Comparison of ENCODE assay signal across 30 cellular contexts in the genomic region with DNA sequence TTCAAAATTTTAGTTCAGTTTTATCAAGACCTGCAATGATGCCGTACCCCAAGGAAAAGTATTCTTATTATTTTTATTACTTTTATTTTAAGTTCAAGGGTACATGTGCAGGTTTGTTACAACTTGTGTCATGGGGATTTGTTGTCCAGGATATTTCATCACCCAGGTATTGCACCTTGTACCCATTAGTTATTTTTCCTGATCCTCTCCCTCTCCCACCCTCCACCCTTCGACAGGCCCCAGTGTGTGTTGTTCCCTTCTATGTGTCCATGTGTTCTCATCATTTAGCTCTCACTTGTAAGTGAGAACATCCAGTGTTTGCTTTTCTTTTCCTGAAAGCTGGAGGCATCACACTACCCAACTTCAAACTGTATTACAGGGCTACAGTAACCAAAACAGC.
DNase-seq lines count a peak whose midpoint lies in the region; ATAC-seq, FAIRE-seq and TF ChIP-seq lines count a peak whose summit lies in the region.
"Had no signal": no experiment of that assay in that cellular context is flagged by ENCODE, and none has a peak within 500 bp of the region (broad histone marks: within the 10 kb centered on the region; RNA-seq: fewer than 3 reads in every experiment).

No MANE protein-coding gene starts in this region.

- BruUV-seq in HepG2 (replicated peaks; lab: Mats Ljungman, UMichigan) = no TSS peak

- H3K27ac ChIP-seq in HepG2 (ENCODE audit: extremely low read length, insufficient read depth, low read length) (no peak overlapping the region), right lobe of liver (no peak overlapping the region)
- H3K27ac ChIP-seq: 22Rv1; A549; BLaER1; BLaER1 treated with 17β-estradiol and CSF1 and Interleukin-3, amounts not matched to agents 10 nM and 100 nM; C4-2B had no signal

- H3K27me3 ChIP-seq in HepG2 (ENCODE audit: control insufficient read depth in 1 of 2, insufficient read depth in 2 of 2, low read length in 2 of 2) (no peaks in the 10 kb centered on the region), right lobe of liver (no peaks in the 10 kb centered on the region)
- H3K27me3 ChIP-seq: BE2C, BLaER1 had no signal

- H3K36me3 ChIP-seq in HepG2 (replicated peaks in 1 of 2; ENCODE audit: control insufficient read depth in 1 of 2, insufficient read depth in 2 of 2, low read length in 2 of 2) (no peaks in the 10 kb centered on the region), right lobe of liver (no peaks in the 10 kb centered on the region)
- H3K36me3 ChIP-seq: BE2C; BLaER1; BLaER1 treated with 17β-estradiol and CSF1 and Interleukin-3, amounts not matched to agents 10 nM and 100 nM had no signal

- H2AFZ ChIP-seq in HepG2 (ENCODE audit: low read length) = no peak overlapping the region

- TF ChIP-seq RAD21 in HepG2 (CRISPR knock-in tag; IDR thresholded peaks at IDR 0.05) = no peak

- FAIRE-seq in HepG2 (lab: Jason Lieb, UNC) (no peak), D721Med (lab: Jason Lieb, UNC) (peak; percentile 46)
- FAIRE-seq: A204.1, A549 had no signal

- intact Hi-C loops in HepG2 (cut with micrococcal nuclease; ENCODE audit: unreplicated experiment) (no loop called here), right lobe of liver (cut with DNase I) (no loop called here)

- H3K4me1 ChIP-seq in HepG2 (ENCODE audit: insufficient read depth, low read length) (peaks cover 19% of the 10 kb centered on the region), right lobe of liver (no peaks in the 10 kb centered on the region)
- H3K4me1 ChIP-seq: A549, BE2C, Caco-2 had no signal

- H3K9ac ChIP-seq in HepG2 (ENCODE audit: insufficient read depth, low read depth, low read length) = no peak overlapping the region
- H3K9ac ChIP-seq: BLaER1; BLaER1 treated with 17β-estradiol and CSF1 and Interleukin-3, amounts not matched to agents 10 nM and 100 nM had no signal

- H3K4me2 ChIP-seq in HepG2 (ENCODE audit: low read depth, low read length) = no peak overlapping the region
- H3K4me2 ChIP-seq: A549; BLaER1; BLaER1 treated with 17β-estradiol and CSF1 and Interleukin-3, amounts not matched to agents 10 nM and 100 nM had no signal

- in situ Hi-C loops in HepG2 (cut with HindIII; ENCODE audit: extremely low pct_ligation_motif_present, low pct_unique_long_range_greater_than_20kb) = no loop called here

- H3K9me3 ChIP-seq in HepG2 (ENCODE audit: low read length) (no peaks in the 10 kb centered on the region), right lobe of liver (no peaks in the 10 kb centered on the region)
- H3K9me3 ChIP-seq: A549; BE2C; BLaER1; BLaER1 treated with 17β-estradiol and CSF1 and Interleukin-3, amounts not matched to agents 10 nM and 100 nM; Caco-2 had no signal

- POLR2A ChIA-PET in HepG2 (lab: Yijun Ruan, JAX) = no interaction called here

- no peaks in the 10 kb centered on the region for H4K20me1 ChIP-seq in HepG2 (ENCODE audit: insufficient read depth, low read length)
- H4K20me1 ChIP-seq: BLaER1; BLaER1 treated with 17β-estradiol and CSF1 and Interleukin-3, amounts not matched to agents 10 nM and 100 nM had no signal

- 50% methylated on average over 2 of the region's 2 CpGs for WGBS in HepG2 (ENCODE audit: low lambda C conversion rate)
- 67% methylated on average over 2 of the region's 2 CpGs for WGBS in right lobe of liver (ENCODE audit: insufficient coverage, low coverage, low lambda C conversion rate, missing lambda C conversion rate)

- DNase-seq in HepG2 (ENCODE audit: low spot score) (peak; percentile 6), right lobe of liver (no peak), D721Med (ENCODE audit: insufficient read length, low spot score) (no peak), COLO668 (lab: John Stamatoyannopoulos, UW; ENCODE audit: unreplicated experiment) (no peak)
- DNase-seq: 8988T; ACHN; AML-193; BE2C; C1 segment of cervical spinal cord; Caco-2; Calu3; CD4-positive, alpha-beta memory T cell; CD4-positive, alpha-beta T cell; CD4-positive, CD25-positive, alpha-beta regulatory T cell; CD8-positive, alpha-beta memory T cell; CD8-positive, alpha-beta T cell; COR-L47; DMS 273 treated with DMSO at 0.1 percent for 48 hours; DMS153; DMS53; DMS79; DMS79 treated with DMSO at 0.1 percent for 48 hours; DND-41; EL had no signal

- CTCF ChIA-PET in HepG2 (lab: Yijun Ruan, JAX; ENCODE audit: low intra/inter-chr PET ratio, low total read pairs) = no interaction called here

- TF ChIP-seq EP300 in HepG2 (IDR thresholded peaks at IDR 0.05; ENCODE audit: low read depth in 2 of 2, low read length in 2 of 2) (no peak), HepG2 (CRISPR knock-in tag; IDR thresholded peaks at IDR 0.05; ENCODE audit: borderline replicate concordance) (no peak)

- TF ChIP-seq CTCF in HepG2 (CRISPR knock-in tag; IDR thresholded peaks at IDR 0.05) = no peak
- no peak for TF ChIP-seq CTCF in right lobe of liver (IDR thresholded peaks at IDR 0.05)
- TF ChIP-seq CTCF in D721Med (IDR thresholded peaks at IDR 0.05; ENCODE audit: insufficient read depth, missing control alignments) = no peak

- H3K79me2 ChIP-seq in HepG2 (ENCODE audit: insufficient read depth, low read length) = no peaks in the 10 kb centered on the region

- no peak for TF ChIP-seq POLR2A in HepG2 (IDR thresholded peaks at IDR 0.05; ENCODE audit: insufficient read depth in 1 of 2, low read depth in 2 of 2, low read length in 2 of 2)
- no peak for TF ChIP-seq POLR2A in right lobe of liver (IDR thresholded peaks at IDR 0.05)

- H3K4me3 ChIP-seq in HepG2 (replicated peaks in 1 of 3; ENCODE audit: insufficient read depth in 1 of 3, low read depth in 2 of 3, low read length in 3 of 3) = no peak overlapping the region
- no peak overlapping the region for H3K4me3 ChIP-seq in right lobe of liver
- H3K4me3 ChIP-seq: A549; BLaER1; BLaER1 treated with 17β-estradiol and CSF1 and Interleukin-3, amounts not matched to agents 10 nM and 100 nM had no signal

- ATAC-seq in HepG2 = peak; percentile 55
- ATAC-seq in right lobe of liver = no peak
- ATAC-seq: A549; CD8-positive, alpha-beta T cell had no signal

TF ChIP-seq in HepG2, 621 proteins besides CTCF, POLR2A, EP300 and RAD21 (continues in another document):
- TF ChIP-seq CEBPG (CRISPR knock-in tag; IDR thresholded peaks at IDR 0.05) = peak; percentile 24; the same call in 1 of the 2 replicates
- TF ChIP-seq, protein P1, sequence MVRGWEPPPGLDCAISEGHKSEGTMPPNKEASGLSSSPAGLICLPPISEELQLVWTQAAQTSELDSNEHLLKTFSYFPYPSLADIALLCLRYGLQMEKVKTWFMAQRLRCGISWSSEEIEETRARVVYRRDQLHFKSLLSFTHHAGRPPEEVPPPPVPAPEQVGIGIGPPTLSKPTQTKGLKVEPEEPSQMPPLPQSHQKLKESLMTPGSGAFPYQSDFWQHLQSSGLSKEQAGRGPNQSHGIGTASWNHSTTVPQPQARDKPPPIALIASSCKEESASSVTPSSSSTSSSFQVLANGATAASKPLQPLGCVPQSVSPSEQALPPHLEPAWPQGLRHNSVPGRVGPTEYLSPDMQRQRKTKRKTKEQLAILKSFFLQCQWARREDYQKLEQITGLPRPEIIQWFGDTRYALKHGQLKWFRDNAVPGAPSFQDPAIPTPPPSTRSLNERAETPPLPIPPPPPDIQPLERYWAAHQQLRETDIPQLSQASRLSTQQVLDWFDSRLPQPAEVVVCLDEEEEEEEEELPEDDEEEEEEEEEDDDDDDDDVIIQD (CRISPR knock-in tag; IDR thresholded peaks at IDR 0.05; ENCODE audit: low read depth) = peak; percentile 30; the same call in 1 of the 2 replicates
- no peak for TF ChIP-seq ZNF367 (CRISPR knock-in tag; IDR thresholded peaks at IDR 0.05; ENCODE audit: borderline replicate concordance)
- TF ChIP-seq, protein P2, sequence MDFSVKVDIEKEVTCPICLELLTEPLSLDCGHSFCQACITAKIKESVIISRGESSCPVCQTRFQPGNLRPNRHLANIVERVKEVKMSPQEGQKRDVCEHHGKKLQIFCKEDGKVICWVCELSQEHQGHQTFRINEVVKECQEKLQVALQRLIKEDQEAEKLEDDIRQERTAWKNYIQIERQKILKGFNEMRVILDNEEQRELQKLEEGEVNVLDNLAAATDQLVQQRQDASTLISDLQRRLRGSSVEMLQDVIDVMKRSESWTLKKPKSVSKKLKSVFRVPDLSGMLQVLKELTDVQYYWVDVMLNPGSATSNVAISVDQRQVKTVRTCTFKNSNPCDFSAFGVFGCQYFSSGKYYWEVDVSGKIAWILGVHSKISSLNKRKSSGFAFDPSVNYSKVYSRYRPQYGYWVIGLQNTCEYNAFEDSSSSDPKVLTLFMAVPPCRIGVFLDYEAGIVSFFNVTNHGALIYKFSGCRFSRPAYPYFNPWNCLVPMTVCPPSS (IDR thresholded peaks at IDR 0.05) = no peak
- TF ChIP-seq ARHGAP35 (CRISPR knock-in tag; IDR thresholded peaks at IDR 0.05; ENCODE audit: borderline replicate concordance) = no peak
- 0 out of 2 replicates have a peak, but pooled peaks have one; percentile 18 for TF ChIP-seq ZMYM4 (CRISPR knock-in tag; IDR thresholded peaks at IDR 0.05)
- TF ChIP-seq HNF4A (CRISPR knock-in tag; IDR thresholded peaks at IDR 0.05) = peak; percentile 53
- TF ChIP-seq, protein P3, sequence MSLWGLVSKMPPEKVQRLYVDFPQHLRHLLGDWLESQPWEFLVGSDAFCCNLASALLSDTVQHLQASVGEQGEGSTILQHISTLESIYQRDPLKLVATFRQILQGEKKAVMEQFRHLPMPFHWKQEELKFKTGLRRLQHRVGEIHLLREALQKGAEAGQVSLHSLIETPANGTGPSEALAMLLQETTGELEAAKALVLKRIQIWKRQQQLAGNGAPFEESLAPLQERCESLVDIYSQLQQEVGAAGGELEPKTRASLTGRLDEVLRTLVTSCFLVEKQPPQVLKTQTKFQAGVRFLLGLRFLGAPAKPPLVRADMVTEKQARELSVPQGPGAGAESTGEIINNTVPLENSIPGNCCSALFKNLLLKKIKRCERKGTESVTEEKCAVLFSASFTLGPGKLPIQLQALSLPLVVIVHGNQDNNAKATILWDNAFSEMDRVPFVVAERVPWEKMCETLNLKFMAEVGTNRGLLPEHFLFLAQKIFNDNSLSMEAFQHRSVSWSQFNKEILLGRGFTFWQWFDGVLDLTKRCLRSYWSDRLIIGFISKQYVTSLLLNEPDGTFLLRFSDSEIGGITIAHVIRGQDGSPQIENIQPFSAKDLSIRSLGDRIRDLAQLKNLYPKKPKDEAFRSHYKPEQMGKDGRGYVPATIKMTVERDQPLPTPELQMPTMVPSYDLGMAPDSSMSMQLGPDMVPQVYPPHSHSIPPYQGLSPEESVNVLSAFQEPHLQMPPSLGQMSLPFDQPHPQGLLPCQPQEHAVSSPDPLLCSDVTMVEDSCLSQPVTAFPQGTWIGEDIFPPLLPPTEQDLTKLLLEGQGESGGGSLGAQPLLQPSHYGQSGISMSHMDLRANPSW (CRISPR knock-in tag; IDR thresholded peaks at IDR 0.05; ENCODE audit: borderline replicate concordance) = no peak
- 0 out of 2 replicates have a peak, but pooled peaks have one; percentile 28 for TF ChIP-seq GATAD2A (CRISPR knock-in tag; IDR thresholded peaks at IDR 0.05)
